ENCODE assay signal across 1 cellular context in genomic region chr9:134433909-134434895, GRCh38.
TF ChIP-seq lines count a peak whose summit lies in the region.

No MANE protein-coding gene starts in this region.

TF ChIP-seq in H1, 55 proteins besides CTCF, POLR2A, EP300 and RAD21 (continued from another document):
- TF ChIP-seq RNF2 (IDR thresholded peaks at IDR 0.05; ENCODE audit: borderline replicate concordance, low read depth, low read length, missing control alignments, poor library complexity, severe bottlenecking) (no peak), GABPA (IDR thresholded peaks at IDR 0.05; ENCODE audit: borderline replicate concordance, insufficient read depth, low read length) (no peak), POLR2AphosphoS5 (IDR thresholded peaks at IDR 0.05; ENCODE audit: low read depth, low read length) (no peak), RXRA (IDR thresholded peaks at IDR 0.05; ENCODE audit: insufficient read depth, low read depth, low read length) (no peak), NANOG (IDR thresholded peaks at IDR 0.05; ENCODE audit: insufficient read depth, low read depth, low read length, poor library complexity, severe bottlenecking) (no peak), PHF8 (conservative IDR thresholded peaks at IDR 0.05; ENCODE audit: low read depth, low read length) (no peak), SAP30 (IDR thresholded peaks at IDR 0.05; ENCODE audit: insufficient read depth, insufficient replicate concordance, low read length) (no peak), CEBPB (IDR thresholded peaks at IDR 0.05; ENCODE audit: low read depth, low read length) (no peak), SUZ12 (IDR thresholded peaks at IDR 0.05; ENCODE audit: low read length) (no peak), SIX5 (IDR thresholded peaks at IDR 0.05; ENCODE audit: low read depth, low read length) (no peak), SIN3A (conservative IDR thresholded peaks at IDR 0.05 in 1 of 2, IDR thresholded peaks at IDR 0.05 in 1 of 2; ENCODE audit: low read depth in 1 of 2, low read length in 2 of 2) (no peak), CREB1 (IDR thresholded peaks at IDR 0.05) (no peak), TBP (IDR thresholded peaks at IDR 0.05; ENCODE audit: low read depth, low read length) (no peak), CHD2 (IDR thresholded peaks at IDR 0.05; ENCODE audit: low read length) (no peak), CBX8 (IDR thresholded peaks at IDR 0.05; ENCODE audit: borderline replicate concordance, low read depth, low read length) (no peak)
